ENCODE assay signal across 8 cellular contexts in the genomic region with DNA sequence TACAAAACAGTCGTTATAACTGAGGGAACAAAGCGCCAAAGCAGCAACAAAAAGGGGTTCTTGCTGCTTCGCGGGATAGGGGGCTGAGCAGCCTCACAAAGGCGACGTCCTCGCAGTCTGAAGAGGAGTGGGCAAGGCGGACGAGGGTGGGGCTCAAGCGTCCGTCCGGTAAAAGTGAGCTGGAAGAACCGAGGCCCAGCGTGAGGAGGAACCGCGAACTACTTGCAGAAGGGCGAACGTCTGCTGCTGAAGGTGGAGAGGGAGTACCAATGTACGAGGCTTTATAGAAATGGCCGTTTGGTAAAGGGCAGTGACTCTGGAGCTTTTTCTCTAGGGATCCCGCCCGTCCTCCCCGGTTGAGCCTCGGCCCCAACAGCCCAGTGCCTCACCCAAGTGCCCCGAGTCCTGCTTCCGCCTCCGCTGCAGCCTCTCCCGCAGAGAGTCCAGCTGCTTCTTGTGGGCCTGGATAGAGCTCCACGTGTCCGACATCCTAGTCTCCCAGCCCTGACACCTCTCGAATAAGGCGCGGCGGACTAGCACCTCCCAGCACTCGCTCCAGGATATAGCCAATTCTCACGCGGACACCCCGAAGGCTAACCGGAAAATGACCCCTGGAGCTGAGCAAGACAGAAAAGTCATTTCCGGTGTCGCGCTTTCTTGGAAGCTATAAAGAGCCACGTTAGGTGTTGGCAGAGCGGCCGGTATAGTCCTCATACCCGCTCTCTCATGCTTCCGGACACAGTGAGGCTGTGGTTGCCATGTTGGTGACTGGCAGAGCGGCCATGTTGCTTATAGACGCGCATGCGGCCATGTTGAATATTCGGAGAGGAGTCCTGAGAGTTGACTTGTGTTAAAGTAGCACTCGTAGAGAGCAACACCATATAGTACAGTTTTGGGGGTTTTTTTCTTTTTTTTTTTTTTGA. TPM values are rescaled to one million over a fixed set of nuclear protein-coding genes. Genes with fewer than 3 reads are reported as not detected.
DNase-seq lines count a peak whose midpoint lies in the region; ATAC-seq and TF ChIP-seq lines count a peak whose summit lies in the region.

A gene (minus strand): TSS at position 606 of the 923 bp plus-strand sequence. CDS start 117 bp downstream, at position 489.

- intact Hi-C loops in IMR-90 (cut with micrococcal nuclease): loop anchor here (1.0 to 5.0 kb wide), 3 partner anchors 10 to 127 kb away; a partner anchor contains a TSS

- H4K91ac ChIP-seq in IMR-90 (ENCODE audit: insufficient read depth, low read depth, low read length): peak within 1 kb of the TSS; percentile 84

- peak; percentile 71; the same call in 1 of the 2 replicates for TF ChIP-seq POLR2A in IMR-90 (IDR thresholded peaks at IDR 0.05; ENCODE audit: low read depth, low read length)

- H2BK15ac ChIP-seq in IMR-90 (ENCODE audit: low read depth, low read length): no peak within 1 kb of the TSS

- peak within 1 kb of the TSS; percentile 77 for H3K9ac ChIP-seq in IMR-90 (ENCODE audit: low read depth, low read length)

- H2AK5ac ChIP-seq in IMR-90 (ENCODE audit: low read depth, low read length): peak within 1 kb of the TSS; percentile 84

- peak within 1 kb of the TSS; percentile 89 for H2AK9ac ChIP-seq in IMR-90 (replicated peaks; ENCODE audit: low read depth, low read length, poor library complexity)

- no peak within 1 kb of the TSS for H2BK20ac ChIP-seq in IMR-90 (ENCODE audit: low read depth, low read length)

- H2BK120ac ChIP-seq in IMR-90 (ENCODE audit: low read depth, low read length): no peak within 1 kb of the TSS

- H4K8ac ChIP-seq in IMR-90 (ENCODE audit: low read depth in 2 of 2, low read length in 2 of 2): peak within 1 kb of the TSS; percentile 88 to 93

- in situ Hi-C loops in IMR-90 (cut with MboI; ENCODE audit: low sequenced_read_pairs): no loop called here

- DNase-seq in DMS 273 (lab: John Stamatoyannopoulos, UW; ENCODE audit: unreplicated experiment): peak; percentile 99
- DNase-seq in IMR-90: peak; percentile 99
- DNase-seq in OCI-M1 (lab: John Stamatoyannopoulos, UW): peak; percentile 98
- peak; percentile 90 for DNase-seq in activated T-cell treated with anti-CD3 and anti-CD28 coated beads for 24 hours (ENCODE audit: low read depth)
- DNase-seq in epidermal melanocyte (ENCODE audit: insufficient read length, low spot score): peak; percentile 91
- peak; percentile 99 for DNase-seq in middle frontal gyrus (ENCODE audit: extremely low spot score, low spot score)
- DNase-seq in stimulated activated CD8-positive, alpha-beta memory T cell treated with anti-CD3 and anti-CD28 coated beads, Interleukin-2, amount 100 ng/mL, for 48 hours (ENCODE audit: low read depth in 2 of 2): peak; percentile 75 to 83

- CTCF ChIA-PET in IMR-90 (lab: Yijun Ruan, JAX): interaction anchor here (0.5 to 2.4 kb wide), 4 partner anchors 12 to 40 kb away, joined by 4 to 11 read pairs (median 4); a partner anchor contains a TSS

- H3K56ac ChIP-seq in IMR-90 (ENCODE audit: extremely low read depth, insufficient read depth, low read length): peak within 1 kb of the TSS; percentile 81

- WGBS in IMR-90 (ENCODE audit: extremely low coverage in 2 of 2, insufficient read length in 1 of 2), 2 experiments: 1% methylated on average over 23 of the region's 53 CpGs; no CpG with 5 or more reads in 1 of the 2 experiments

- H3K9me1 ChIP-seq in IMR-90 (ENCODE audit: insufficient read depth, low read length): no peaks in the 10 kb centered on the region; the same call in 1 of the 2 replicates

- no peak for TF ChIP-seq RAD21 in IMR-90 (IDR thresholded peaks at IDR 0.05; ENCODE audit: low read length)

- TSS peak; percentile 36 for BruUV-seq in IMR-90 (replicated peaks; lab: Mats Ljungman, UMichigan)

- H3K36me3 ChIP-seq in IMR-90 (ENCODE audit: control insufficient read depth, insufficient read depth, low read length): peaks cover 3% of the 10 kb centered on the region

- dilution Hi-C loops in IMR-90 (cut with HindIII; ENCODE audit: low sequenced_read_pairs, unreplicated experiment): no loop called here

- peak within 1 kb of the TSS; percentile 76 for H3K4ac ChIP-seq in IMR-90 (ENCODE audit: low read depth, low read length)

- H3K4me3 ChIP-seq in IMR-90 (ENCODE audit: insufficient read depth, low read depth, low read length): peak within 1 kb of the TSS; percentile 68

- H3K4me1 ChIP-seq in IMR-90 (ENCODE audit: control insufficient read depth, insufficient read depth, low read length): no peaks in the 10 kb centered on the region

- peak within 1 kb of the TSS; percentile 86 for H4K5ac ChIP-seq in IMR-90 (ENCODE audit: low read depth, low read length)

- peak within 1 kb of the TSS; percentile 94 for H3K4me2 ChIP-seq in IMR-90 (ENCODE audit: low read depth, low read length)

- H3K18ac ChIP-seq in IMR-90 (ENCODE audit: low read depth, low read length): no peak within 1 kb of the TSS

- peak within 1 kb of the TSS; percentile 84 for H3K14ac ChIP-seq in IMR-90 (replicated peaks; ENCODE audit: low read depth, low read length)

- H2BK5ac ChIP-seq in IMR-90 (ENCODE audit: low read depth, low read length, poor library complexity, severe bottlenecking): peak within 1 kb of the TSS; percentile 64

- no peak for TF ChIP-seq CTCF in IMR-90 (conservative IDR thresholded peaks at IDR 0.05; ENCODE audit: low read depth, low read length)

- POLR2A ChIA-PET in IMR-90 (lab: Charles Lee; ENCODE audit: unreplicated experiment): interaction anchor here (0.6 to 1.1 kb wide), 2 partner anchors 11 to 16 kb away, joined by 3 to 4 read pairs; a partner anchor contains a TSS

- H4K20me1 ChIP-seq in IMR-90 (ENCODE audit: insufficient read depth, low read length): no peaks in the 10 kb centered on the region

- H3K27me3 ChIP-seq in IMR-90 (ENCODE audit: control insufficient read depth, insufficient read depth, low read length): no peaks in the 10 kb centered on the region

- no peaks in the 10 kb centered on the region for H3K9me3 ChIP-seq in IMR-90 (ENCODE audit: control insufficient read depth, insufficient read depth, low read length)

- peaks cover 10 to 32% of the 10 kb centered on the region in 2 experiments for H3K79me1 ChIP-seq in IMR-90 (ENCODE audit: low read depth in 1 of 2, low read length in 2 of 2)

- H3K27ac ChIP-seq in IMR-90 (ENCODE audit: insufficient read depth, low read length): peak within 1 kb of the TSS; percentile 76

- peak within 1 kb of the TSS; percentile 82 for H3K23ac ChIP-seq in IMR-90 (ENCODE audit: low read depth, low read length)

- H2AFZ ChIP-seq in IMR-90 (replicated peaks; ENCODE audit: low read length, poor library complexity): peak within 1 kb of the TSS; percentile 92

- ATAC-seq in GM21528 (IDR thresholded peaks at IDR 0.05; ENCODE audit: low FRiP score, unreplicated experiment): peak; percentile 97
- ATAC-seq in IMR-90 (ENCODE audit: low read depth): peak; percentile 99

TF ChIP-seq in IMR-90, 13 proteins besides CTCF, POLR2A, EP300 and RAD21:
- TF ChIP-seq NFE2L2 (IDR thresholded peaks at IDR 0.05; ENCODE audit: low read depth, low read length) (peak; percentile 6; the same call in 1 of the 2 replicates), CEBPB (IDR thresholded peaks at IDR 0.05; ENCODE audit: low read depth, low read length) (0 out of 2 replicates have a peak, but pooled peaks have one; percentile 4), RFX5 (IDR thresholded peaks at IDR 0.05; ENCODE audit: low read depth, low read length) (no peak), MXI1 (IDR thresholded peaks at IDR 0.05; ENCODE audit: borderline replicate concordance, low read depth, low read length) (peak; percentile 99), CHD1 (IDR thresholded peaks at IDR 0.05; ENCODE audit: low read depth, low read length) (no peak), MAZ (IDR thresholded peaks at IDR 0.05; ENCODE audit: borderline replicate concordance, low read depth, low read length) (peak; percentile 10; the same call in 1 of the 2 replicates), MAFK (IDR thresholded peaks at IDR 0.05; ENCODE audit: low read depth, low read length) (peak; percentile 39; the same call in 1 of the 2 replicates)
- TF ChIP-seq, protein P1, sequence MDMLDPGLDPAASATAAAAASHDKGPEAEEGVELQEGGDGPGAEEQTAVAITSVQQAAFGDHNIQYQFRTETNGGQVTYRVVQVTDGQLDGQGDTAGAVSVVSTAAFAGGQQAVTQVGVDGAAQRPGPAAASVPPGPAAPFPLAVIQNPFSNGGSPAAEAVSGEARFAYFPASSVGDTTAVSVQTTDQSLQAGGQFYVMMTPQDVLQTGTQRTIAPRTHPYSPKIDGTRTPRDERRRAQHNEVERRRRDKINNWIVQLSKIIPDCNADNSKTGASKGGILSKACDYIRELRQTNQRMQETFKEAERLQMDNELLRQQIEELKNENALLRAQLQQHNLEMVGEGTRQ (IDR thresholded peaks at IDR 0.05; ENCODE audit: low read depth, low read length): peak; percentile 40
- TF ChIP-seq, protein P2, sequence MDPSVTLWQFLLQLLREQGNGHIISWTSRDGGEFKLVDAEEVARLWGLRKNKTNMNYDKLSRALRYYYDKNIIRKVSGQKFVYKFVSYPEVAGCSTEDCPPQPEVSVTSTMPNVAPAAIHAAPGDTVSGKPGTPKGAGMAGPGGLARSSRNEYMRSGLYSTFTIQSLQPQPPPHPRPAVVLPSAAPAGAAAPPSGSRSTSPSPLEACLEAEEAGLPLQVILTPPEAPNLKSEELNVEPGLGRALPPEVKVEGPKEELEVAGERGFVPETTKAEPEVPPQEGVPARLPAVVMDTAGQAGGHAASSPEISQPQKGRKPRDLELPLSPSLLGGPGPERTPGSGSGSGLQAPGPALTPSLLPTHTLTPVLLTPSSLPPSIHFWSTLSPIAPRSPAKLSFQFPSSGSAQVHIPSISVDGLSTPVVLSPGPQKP (IDR thresholded peaks at IDR 0.05; ENCODE audit: borderline replicate concordance, low read depth, low read length): no peak

RNA-seq across cellular contexts. Expression of the gene that starts here (rescaled TPM):
- 68.9 and 109 TPM in 2 replicates for total RNA-seq in IMR-90 (2012; rRNA removed)
- polyA plus RNA-seq in IMR-90 (2012; rRNA removed): 77.5 and 90.6 TPM in 2 replicates
- polyA plus RNA-seq in IMR-90 (2012; cell fraction: cytosol; rRNA removed): 54.6 and 81.9 TPM in 2 replicates
- 398 and 437 TPM in 2 replicates for polyA plus RNA-seq in IMR-90 (2012; cell fraction: nucleus; rRNA removed; ENCODE audit: low replicate concordance)

Comparison
In these comparisons a context has a peak if more than half of its experiments do, and no peak if none do; other contexts are left out.
1. Peak in every context shown above with its lines: DNase-seq, ATAC-seq, H3K4me3 ChIP-seq and H3K27ac ChIP-seq.